ENCODE assay signal across 24 cellular contexts in the genomic region with DNA sequence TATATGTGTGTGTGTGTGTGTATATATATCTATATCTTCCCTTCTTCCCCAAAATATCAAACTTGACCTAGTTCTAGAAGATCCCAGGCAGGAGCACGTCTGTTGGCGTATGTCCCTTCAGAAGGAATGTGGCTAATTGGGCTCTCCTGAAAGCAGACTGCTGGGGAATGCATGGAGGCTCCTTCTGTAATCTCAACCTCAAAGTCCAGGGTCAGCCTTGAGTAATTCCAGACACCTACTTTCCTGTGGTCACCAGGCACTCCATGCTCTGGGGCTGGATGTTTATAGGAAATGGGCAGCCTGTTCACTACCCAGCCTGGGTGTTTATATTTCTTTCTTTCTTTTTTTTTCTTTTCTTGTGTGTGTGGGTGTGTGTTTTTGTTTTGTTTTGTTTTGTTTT. TPM values are rescaled to one million over a fixed set of nuclear protein-coding genes. Genes with fewer than 3 reads are reported as not detected.
A peak's percentile ranks its signal among the peaks of the same experiment; 100 is the strongest.
DNase-seq lines count a peak whose midpoint lies in the region; ATAC-seq, FAIRE-seq and TF ChIP-seq lines count a peak whose summit lies in the region.
"Had no signal": no experiment of that assay in that cellular context is flagged by ENCODE, and none has a peak within 500 bp of the region (broad histone marks: within the 10 kb centered on the region; RNA-seq: fewer than 3 reads in every experiment).

No MANE protein-coding gene starts in this region.

- H3K79me2 ChIP-seq in astrocyte (ENCODE audit: insufficient read depth, low read length), result no peaks in the 10 kb centered on the region

- H3K27ac Mint-ChIP-seq in astrocyte (ENCODE audit: unreplicated experiment), result peak overlapping the region; percentile 75
- H3K27ac Mint-ChIP-seq: activated naive CD4-positive, alpha-beta T cell treated with anti-CD3 and anti-CD28 coated beads, Interleukin-2, amount 50 U/mL, for 24 hours; activated T-cell treated with anti-CD3 and anti-CD28 coated beads, Interleukin-2, amount 50 U/mL, for 24 hours had no signal

- H3K4me3 ChIP-seq in astrocyte (ENCODE audit: insufficient read depth, low read depth, low read length), result no peak overlapping the region
- H3K4me3 ChIP-seq in right lobe of liver, result no peak overlapping the region
- no peak overlapping the region for H3K4me3 ChIP-seq in stomach smooth muscle (ENCODE audit: low read length in 2 of 2)
- H3K4me3 ChIP-seq: BLaER1 treated with 17β-estradiol and CSF1 and Interleukin-3, amounts not matched to agents 10 nM and 100 nM; dorsolateral prefrontal cortex; heart left ventricle; suprapubic skin had no signal

- no peak for TF ChIP-seq CTCF in astrocyte (IDR thresholded peaks at IDR 0.05; ENCODE audit: insufficient read depth, low read depth, low read length)
- TF ChIP-seq CTCF in right lobe of liver (IDR thresholded peaks at IDR 0.05), result no peak

- DNase-seq in GM03348 (ENCODE audit: low spot score), result peak; percentile 37
- DNase-seq in astrocyte (ENCODE audit: low read depth), result peak; percentile 80
- no peak for DNase-seq in right lobe of liver
- DNase-seq in putamen (ENCODE audit: low spot score), result no peak
- no peak for DNase-seq in activated CD8-positive, alpha-beta memory T cell treated with anti-CD3 and anti-CD28 coated beads, Interleukin-2, amount 50 U/mL, for 4 hours
- DNase-seq: activated CD4-positive, alpha-beta T cell treated with anti-CD3 and anti-CD28 coated beads, Interleukin-2, amount 50 U/mL, for 1 hour; activated T-cell treated with anti-CD3 and anti-CD28 coated beads, Interleukin-2, amount 50 U/mL, for 24 hours; dorsolateral prefrontal cortex; heart left ventricle; NCI-H1105 treated with DMSO at 0.1 percent for 48 hours; NCI-H2171 treated with DMSO at 0.1 percent for 48 hours; NCI-H748 treated with DMSO at 0.1 percent for 48 hours; nucleus accumbens; stimulated activated CD4-positive, alpha-beta T cell treated with anti-CD3 and anti-CD28 coated beads, Interleukin-4, amount 100 ng/mL, for 24 hours had no signal

- no peak overlapping the region for H3K9ac ChIP-seq in astrocyte (ENCODE audit: low read length)
- H3K9ac ChIP-seq in stomach smooth muscle (ENCODE audit: low read length in 2 of 2), result no peak overlapping the region
- H3K9ac ChIP-seq: BLaER1 treated with 17β-estradiol and CSF1 and Interleukin-3, amounts not matched to agents 10 nM and 100 nM had no signal

- no peak for TF ChIP-seq POLR2A in right lobe of liver (IDR thresholded peaks at IDR 0.05)

- no peak overlapping the region for H3K4me3 Mint-ChIP-seq in astrocyte (ENCODE audit: unreplicated experiment)
- H3K4me3 Mint-ChIP-seq: activated naive CD4-positive, alpha-beta T cell treated with anti-CD3 and anti-CD28 coated beads, Interleukin-2, amount 50 U/mL, for 24 hours; activated T-cell treated with anti-CD3 and anti-CD28 coated beads, Interleukin-2, amount 50 U/mL, for 24 hours had no signal

- no peaks in the 10 kb centered on the region for H3K27me3 Mint-ChIP-seq in astrocyte (ENCODE audit: low read depth, unreplicated experiment)
- H3K27me3 Mint-ChIP-seq: activated T-cell treated with anti-CD3 and anti-CD28 coated beads, Interleukin-2, amount 50 U/mL, for 24 hours had no signal

- H3K9me3 Mint-ChIP-seq in astrocyte (ENCODE audit: unreplicated experiment), result no peaks in the 10 kb centered on the region
- H3K9me3 Mint-ChIP-seq: activated naive CD4-positive, alpha-beta T cell treated with anti-CD3 and anti-CD28 coated beads, Interleukin-2, amount 50 U/mL, for 24 hours; activated T-cell treated with anti-CD3 and anti-CD28 coated beads, Interleukin-2, amount 50 U/mL, for 24 hours had no signal

- no peaks in the 10 kb centered on the region for H4K20me1 ChIP-seq in astrocyte (ENCODE audit: insufficient read depth, low read length)
- H4K20me1 ChIP-seq: BLaER1 treated with 17β-estradiol and CSF1 and Interleukin-3, amounts not matched to agents 10 nM and 100 nM had no signal

- H3K4me1 Mint-ChIP-seq in astrocyte (ENCODE audit: low read depth, unreplicated experiment), result peaks cover 7% of the 10 kb centered on the region
- H3K4me1 Mint-ChIP-seq: activated naive CD4-positive, alpha-beta T cell treated with anti-CD3 and anti-CD28 coated beads, Interleukin-2, amount 50 U/mL, for 24 hours had no signal

- H3K27ac ChIP-seq in astrocyte (ENCODE audit: low read depth, low read length) (no peak overlapping the region), right lobe of liver (no peak overlapping the region), stomach smooth muscle (ENCODE audit: low read length) (peak overlapping the region; percentile 69)
- H3K27ac ChIP-seq: BLaER1 treated with 17β-estradiol and CSF1 and Interleukin-3, amounts not matched to agents 10 nM and 100 nM; dorsolateral prefrontal cortex; heart left ventricle; suprapubic skin had no signal

- no peaks in the 10 kb centered on the region for H3K4me1 ChIP-seq in astrocyte (ENCODE audit: insufficient read depth, low read length)
- no peaks in the 10 kb centered on the region for H3K4me1 ChIP-seq in right lobe of liver
- peaks cover 4% of the 10 kb centered on the region for H3K4me1 ChIP-seq in stomach smooth muscle (ENCODE audit: control insufficient read depth, insufficient read depth, low read length)
- H3K4me1 ChIP-seq: BLaER1 treated with 17β-estradiol and CSF1 and Interleukin-3, amounts not matched to agents 10 nM and 100 nM; heart left ventricle; suprapubic skin had no signal

- no peak for FAIRE-seq in astrocyte (lab: Jason Lieb, UNC)
- FAIRE-seq: GM18507, H1, keratinocyte, RCC 7860 had no signal

- 50% methylated on average over 2 of the region's 2 CpGs for WGBS in right lobe of liver (ENCODE audit: insufficient coverage, low coverage, low lambda C conversion rate, missing lambda C conversion rate)

- H3K36me3 ChIP-seq in astrocyte (ENCODE audit: insufficient read depth, low read length) (no peaks in the 10 kb centered on the region), right lobe of liver (no peaks in the 10 kb centered on the region), stomach smooth muscle (ENCODE audit: control insufficient read depth in 2 of 2, insufficient read depth in 2 of 2, low read length in 2 of 2) (no peaks in the 10 kb centered on the region)
- H3K36me3 ChIP-seq: BLaER1 treated with 17β-estradiol and CSF1 and Interleukin-3, amounts not matched to agents 10 nM and 100 nM; heart left ventricle; suprapubic skin had no signal

- intact Hi-C loops in right lobe of liver (cut with DNase I), result no loop called here

- H3K4me2 ChIP-seq in astrocyte (ENCODE audit: low read length), result no peak overlapping the region
- H3K4me2 ChIP-seq: BLaER1 treated with 17β-estradiol and CSF1 and Interleukin-3, amounts not matched to agents 10 nM and 100 nM had no signal

- H3K9me3 ChIP-seq in astrocyte (ENCODE audit: insufficient read depth, low read depth, low read length) (no peaks in the 10 kb centered on the region), right lobe of liver (no peaks in the 10 kb centered on the region), stomach smooth muscle (ENCODE audit: control insufficient read depth in 2 of 2, low read length in 2 of 2) (no peaks in the 10 kb centered on the region)
- H3K9me3 ChIP-seq: BLaER1 treated with 17β-estradiol and CSF1 and Interleukin-3, amounts not matched to agents 10 nM and 100 nM; heart left ventricle; suprapubic skin had no signal

- ATAC-seq in right lobe of liver, result peak; percentile 18 to 55 (median 36)
- no peak for ATAC-seq in GM19452 (IDR thresholded peaks at IDR 0.05; ENCODE audit: unreplicated experiment)
- ATAC-seq: esophagus mucosa, heart left ventricle had no signal

- no peak overlapping the region for H2AFZ ChIP-seq in astrocyte (ENCODE audit: low read depth, low read length)

- no peaks in the 10 kb centered on the region for H3K27me3 ChIP-seq in astrocyte (ENCODE audit: insufficient read depth, low read length)
- H3K27me3 ChIP-seq in right lobe of liver, result no peaks in the 10 kb centered on the region
- no peaks in the 10 kb centered on the region for H3K27me3 ChIP-seq in stomach smooth muscle (ENCODE audit: control insufficient read depth in 1 of 2, insufficient read depth in 2 of 2, low read length in 2 of 2)
- H3K27me3 ChIP-seq: BLaER1 treated with 17β-estradiol and CSF1 and Interleukin-3, amounts not matched to agents 10 nM and 100 nM; dorsolateral prefrontal cortex; heart left ventricle; suprapubic skin had no signal

- no peaks in the 10 kb centered on the region for H3K36me3 Mint-ChIP-seq in astrocyte (ENCODE audit: low read depth, unreplicated experiment)
- H3K36me3 Mint-ChIP-seq: activated naive CD4-positive, alpha-beta T cell treated with anti-CD3 and anti-CD28 coated beads, Interleukin-2, amount 50 U/mL, for 24 hours had no signal

RNA-seq across cellular contexts. Expression of gene BCO1, which starts 13.4 kb away (rescaled TPM):
- total RNA-seq in astrocyte (not detected in 2 replicates), right lobe of liver (under 1 TPM in 5 of 6 experiments, not detected in 1; 0.11 to 0.55 (median 0.31) TPM)
- total RNA-seq: H1 had no signal

Comparison
In these comparisons a context has a peak if more than half of its experiments do, and no peak if none do; other contexts are left out.
1. DNase-seq: peak in GM03348 (single experiment) and astrocyte (single experiment); none in right lobe of liver (0 of 3), putamen (single experiment) and activated CD8-positive, alpha-beta memory T cell treated with anti-CD3 and anti-CD28 coated beads, Interleukin-2, amount 50 U/mL, for 4 hours (single experiment).